Comparison of ENCODE assay signal across 6 cellular contexts in genomic region chr1:244645414-244645813, GRCh38.
"Had no signal": no experiment of that assay in that cellular context is flagged by ENCODE, and none has a peak within 500 bp of the region (broad histone marks: within the 10 kb centered on the region; RNA-seq: fewer than 3 reads in every experiment).

No MANE protein-coding gene starts in this region.

- DNase-seq: IMR-90, KBM-7, KG1 had no signal

- H3K4me3 ChIP-seq: K562 had no signal

- H3K27ac ChIP-seq: HL-60, KMS-11 had no signal
